Comparison of ENCODE assay signal across 8 cellular contexts in the genomic region with DNA sequence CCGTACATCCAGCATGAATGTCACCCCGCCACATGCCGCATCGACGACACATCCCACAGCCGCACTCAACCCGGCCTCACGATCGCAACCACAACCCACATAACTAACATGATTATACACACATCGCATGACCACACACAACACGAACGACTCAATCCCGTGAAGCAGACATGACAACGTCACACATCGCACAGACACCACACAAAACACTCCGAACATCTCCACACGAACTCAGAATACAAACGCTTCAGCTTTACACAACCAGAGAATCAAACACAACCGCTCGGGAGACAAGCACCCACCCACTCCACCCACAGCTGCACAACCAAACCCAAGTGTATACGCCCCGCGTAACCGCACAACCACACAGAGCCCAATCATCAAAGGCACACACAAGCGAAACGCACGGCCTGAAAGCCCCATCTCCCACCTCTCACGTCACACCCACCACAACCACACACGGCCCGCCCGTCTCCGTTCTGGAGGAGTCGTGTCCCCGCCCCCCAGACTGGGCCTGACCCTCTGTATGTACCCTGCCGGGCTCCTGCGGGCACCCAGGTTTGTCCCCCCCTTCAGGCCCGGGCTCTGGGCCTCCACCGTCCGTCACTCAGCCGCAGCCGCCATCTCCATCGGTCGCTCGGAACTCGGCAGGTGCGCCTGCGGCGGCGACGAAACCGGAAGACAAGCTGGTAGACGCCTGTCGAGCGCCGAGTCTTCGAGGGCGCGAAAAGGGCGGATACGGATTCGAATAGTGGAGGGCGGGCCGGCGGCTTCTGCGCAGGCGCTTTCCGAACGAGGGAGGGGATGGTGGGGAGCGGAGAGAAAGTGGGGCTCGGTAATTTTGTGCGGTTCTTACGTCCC. TPM values are rescaled to one million over a fixed set of nuclear protein-coding genes. Genes with fewer than 3 reads are reported as not detected.
DNase-seq lines count a peak whose midpoint lies in the region; ATAC-seq and TF ChIP-seq lines count a peak whose summit lies in the region.

Gene RBSN (minus strand): TSS at position 646 of the 861 bp plus-strand sequence. CDS start 3,028 bp downstream, outside the sequence.

- 1% methylated on average over 72 of the region's 72 CpGs for WGBS in lung, 2 donors

- H3K4me1 Mint-ChIP-seq in CD8-positive, alpha-beta T cell (ENCODE audit: low read depth): peaks cover 31% of the 10 kb centered on the region

- H3K36me3 Mint-ChIP-seq in CD8-positive, alpha-beta T cell: peaks cover 43% of the 10 kb centered on the region

- no peak for TF ChIP-seq CTCF in CD8-positive, alpha-beta T cell (IDR thresholded peaks at IDR 0.05)
- TF ChIP-seq CTCF in lung (IDR thresholded peaks at IDR 0.05; ENCODE audit: control extremely low read depth, extremely low read depth): no peak

- POLR2A ChIA-PET in CD8-positive, alpha-beta T cell (lab: Charles Lee): interaction anchor here (0.7 to 2.4 kb wide), 12 partner anchors 15 to 1619 kb away, joined by 3 to 17 read pairs (median 4); partner anchors contain the start of genes CAPN7, CCDC174, HDAC11 and LSM3

- H3K27ac Mint-ChIP-seq in CD8-positive, alpha-beta T cell: peak within 1 kb of the TSS; percentile 95

- peak; percentile 76 for ATAC-seq in CD8-positive, alpha-beta T cell
- peak; percentile 86 for ATAC-seq in GM19455 (IDR thresholded peaks at IDR 0.05; ENCODE audit: unreplicated experiment)
- ATAC-seq in lung (ENCODE audit: insufficient read depth, low FRiP score): peak; percentile 95

- H3K27me3 Mint-ChIP-seq in CD8-positive, alpha-beta T cell (ENCODE audit: low read depth): no peaks in the 10 kb centered on the region

- H3K4me3 ChIP-seq in CD8-positive, alpha-beta T cell (ENCODE audit: low read depth, low read length): peak within 1 kb of the TSS; percentile 71
- H3K4me3 ChIP-seq in lung: peak within 1 kb of the TSS; percentile 92

- H3K9me3 ChIP-seq in CD8-positive, alpha-beta T cell (ENCODE audit: low read length): no peaks in the 10 kb centered on the region
- no peaks in the 10 kb centered on the region for H3K9me3 ChIP-seq in lung (ENCODE audit: control insufficient read depth in 2 of 2, insufficient read depth in 1 of 2, low read length in 1 of 2)

- H3K27ac ChIP-seq in CD8-positive, alpha-beta T cell (ENCODE audit: low read depth, low read length): peak within 1 kb of the TSS; percentile 98
- H3K27ac ChIP-seq in lung (ENCODE audit: low read depth in 1 of 2, low read length in 1 of 2): peak within 1 kb of the TSS; percentile 85 to 90

- CTCF ChIA-PET in CD8-positive, alpha-beta T cell (lab: Charles Lee): interaction anchor here (1.3 to 1.6 kb wide), 2 partner anchors 9 to 11 kb away, joined by 3 to 4 read pairs; no protein-coding TSS in a partner anchor

- intact Hi-C loops in CD8-positive, alpha-beta T cell (cut with DNase I, micrococcal nuclease): loop anchor here (1.0 to 10.0 kb wide), 14 partner anchors 33 to 1204 kb away; partner anchors contain the start of genes CAPN7 (in 2 of the 2), CCDC174 (in 2 of the 2), MRPS25 (in 2 of the 2) and NR2C2 (in 2 of the 2)

- peak; percentile 87 to 97 (median 93) for DNase-seq in CD8-positive, alpha-beta T cell
- DNase-seq in HK-2 (ENCODE audit: unreplicated experiment) (peak; percentile 90), NK-92 (lab: John Stamatoyannopoulos, UW; ENCODE audit: unreplicated experiment) (peak; percentile 83), lung (ENCODE audit: low spot score) (peak; percentile 95)
- DNase-seq in activated CD8-positive, alpha-beta memory T cell treated with anti-CD3 and anti-CD28 coated beads for 1 hour (ENCODE audit: extremely low read depth in 1 of 2, low read depth in 1 of 2): peak; percentile 85 to 91
- DNase-seq in effector CD8-positive, alpha-beta T cell (lab: John Stamatoyannopoulos, UW): peak; percentile 94
- peak; percentile 90 to 96 (median 90) for DNase-seq in stimulated activated CD4-positive, alpha-beta T cell treated with anti-CD3 and anti-CD28 coated beads, TNF-alpha, amount 100 ng/mL, for 24 hours (ENCODE audit: low read depth in 3 of 3)

- peaks cover 20% of the 10 kb centered on the region for H3K36me3 ChIP-seq in CD8-positive, alpha-beta T cell (ENCODE audit: insufficient read depth, low read length)
- H3K36me3 ChIP-seq in lung (ENCODE audit: control insufficient read depth in 2 of 2, insufficient read depth in 2 of 2, low read length in 2 of 2): peaks cover 8 to 12% of the 10 kb centered on the region in 2 donors

- H3K27me3 ChIP-seq in CD8-positive, alpha-beta T cell (ENCODE audit: insufficient read depth, low read length): no peaks in the 10 kb centered on the region
- H3K27me3 ChIP-seq in lung (ENCODE audit: control insufficient read depth, insufficient read depth): no peaks in the 10 kb centered on the region

- peaks cover 16% of the 10 kb centered on the region for H3K4me1 ChIP-seq in CD8-positive, alpha-beta T cell (ENCODE audit: insufficient read depth, low read length)
- H3K4me1 ChIP-seq in lung (ENCODE audit: control insufficient read depth in 2 of 2, insufficient read depth in 2 of 2, low read length in 2 of 2): peaks cover 3 to 4% of the 10 kb centered on the region in 2 donors

- H3K9me3 Mint-ChIP-seq in CD8-positive, alpha-beta T cell: no peaks in the 10 kb centered on the region

- H3K4me3 Mint-ChIP-seq in CD8-positive, alpha-beta T cell: peak within 1 kb of the TSS; percentile 88

RNA-seq across cellular contexts. Expression of gene RBSN, which starts in this region (rescaled TPM):
- 10 to 100 TPM; 41.9 to 48.1 TPM for total RNA-seq in CD8-positive, alpha-beta T cell
- total RNA-seq in lung: 10 to 100 TPM; 26.5 to 33.8 TPM
- 1 to 10 TPM; 7.9 to 8.3 TPM for polyA plus RNA-seq in lung

Comparison
In these comparisons a context has a peak if more than half of its experiments do, and no peak if none do; other contexts are left out.
1. Peak in every context shown above with its lines: DNase-seq, ATAC-seq, H3K4me3 ChIP-seq and H3K27ac ChIP-seq.